ENCODE assay signal across 1 cellular context in genomic region chr7:143384741-143385631, GRCh38.
TF ChIP-seq lines count a peak whose summit lies in the region.

No MANE protein-coding gene starts in this region.

TF ChIP-seq in GM12878, 131 proteins besides CTCF, POLR2A, EP300 and RAD21 (continued from another document):
- no peak for TF ChIP-seq CEBPZ (IDR thresholded peaks at IDR 0.05; ENCODE audit: low read depth, low read length)
- peak; percentile 97 for TF ChIP-seq BCL3 (IDR thresholded peaks at IDR 0.05; ENCODE audit: borderline replicate concordance, insufficient read depth, low read depth, low read length, poor library complexity, severe bottlenecking)
- peak; percentile 52 for TF ChIP-seq PBX3 (IDR thresholded peaks at IDR 0.05; ENCODE audit: insufficient replicate concordance, low read depth, low read length)
- no peak for TF ChIP-seq USF2 (IDR thresholded peaks at IDR 0.05; ENCODE audit: borderline replicate concordance, low read depth, low read length)
- TF ChIP-seq NR2C2 (IDR thresholded peaks at IDR 0.05; ENCODE audit: borderline replicate concordance, control insufficient read depth, insufficient read length, low read depth), result no peak
- TF ChIP-seq HCFC1 (IDR thresholded peaks at IDR 0.05; ENCODE audit: low read length), result no peak
- no peak for TF ChIP-seq JUNB (IDR thresholded peaks at IDR 0.05)
- TF ChIP-seq ZNF217 (IDR thresholded peaks at IDR 0.05), result no peak
TF ChIP-seq in GM12878: peak in this region for 7.
